Comparison of ENCODE assay signal across 8 cellular contexts in genomic region chr17:15260376-15261062, GRCh38.
DNase-seq lines count a peak whose midpoint lies in the region; ATAC-seq lines count a peak whose summit lies in the region.

No MANE protein-coding gene starts in this region.

- peak; percentile 50 for ATAC-seq in GM18907 (IDR thresholded peaks at IDR 0.05; ENCODE audit: unreplicated experiment)
- ATAC-seq in activated CD4-positive, CD25-positive, alpha-beta regulatory T cell treated with anti-CD3 and anti-CD28 coated beads, Interleukin-2, amount 50 U/mL, for 24 hours = peak; percentile 68 to 83

- peak; percentile 84 for DNase-seq in AG08395 (ENCODE audit: low spot score)
- DNase-seq in NCI-H1048 (lab: John Stamatoyannopoulos, UW) = peak; percentile 37
- peak; percentile 74 for DNase-seq in dedifferentiated amniotic fluid mesenchymal stem cell (ENCODE audit: extremely low spot score)
- DNase-seq in left kidney (ENCODE audit: low read depth, low spot score) = peak; percentile 93
- peak; percentile 76 for DNase-seq in stimulated activated CD4-positive, alpha-beta T cell treated with anti-CD3 and anti-CD28 coated beads, Interleukin-15, amount 100 ng/mL, for 24 hours
- DNase-seq in cerebellar nuclear complex (lab: John Stamatoyannopoulos, UW) = no peak

Comparison
In these comparisons a context has a peak if more than half of its experiments do, and no peak if none do; other contexts are left out.
1. DNase-seq: peak in AG08395 (single experiment), NCI-H1048 (single experiment), dedifferentiated amniotic fluid mesenchymal stem cell (single experiment), left kidney (single experiment) and stimulated activated CD4-positive, alpha-beta T cell treated with anti-CD3 and anti-CD28 coated beads, Interleukin-15, amount 100 ng/mL, for 24 hours (single experiment); none in cerebellar nuclear complex (0 of 2).